Comparison of ENCODE assay signal across 9 cellular contexts in genomic region chr11:111913997-111914396, GRCh38. TPM values are rescaled to one million over a fixed set of nuclear protein-coding genes. Genes with fewer than 3 reads are reported as not detected.
A peak's percentile ranks its signal among the peaks of the same experiment; 100 is the strongest.
DNase-seq lines count a peak whose midpoint lies in the region; ATAC-seq and TF ChIP-seq lines count a peak whose summit lies in the region.
"Had no signal": no experiment of that assay in that cellular context is flagged by ENCODE, and none has a peak within 500 bp of the region (broad histone marks: within the 10 kb centered on the region; RNA-seq: fewer than 3 reads in every experiment).

No MANE protein-coding gene starts in this region.

- H3K4me3 ChIP-seq in esophagus muscularis mucosa: peak overlapping the region; percentile 65 to 81 (median 73)
- peak overlapping the region; percentile 51 for H3K4me3 ChIP-seq in upper lobe of right lung

- 32% methylated on average over 3 of the region's 4 CpGs for WGBS in esophagus muscularis mucosa

- TF ChIP-seq POLR2A in esophagus muscularis mucosa (IDR thresholded peaks at IDR 0.05; ENCODE audit: low read depth): peak; percentile 8

- H3K4me1 ChIP-seq in esophagus muscularis mucosa (peaks cover 14 to 48% (median 35%) of the 10 kb centered on the region in 4 donors), upper lobe of right lung (no peaks in the 10 kb centered on the region)

- no peak for TF ChIP-seq CTCF in esophagus muscularis mucosa (IDR thresholded peaks at IDR 0.05)
- no peak for TF ChIP-seq CTCF in upper lobe of right lung (IDR thresholded peaks at IDR 0.05)

- DNase-seq in NCI-H69 (lab: John Stamatoyannopoulos, UW) (peak; percentile 91), esophagus muscularis mucosa (ENCODE audit: extremely low spot score) (no peak), middle frontal gyrus (ENCODE audit: extremely low spot score, low spot score) (peak; percentile 63), upper lobe of right lung (no peak)
- DNase-seq in activated CD8-positive, alpha-beta memory T cell treated with anti-CD3 and anti-CD28 coated beads, Interleukin-2, amount 50 U/mL, for 4 hours: no peak

- intact Hi-C loops in esophagus muscularis mucosa (cut with DNase I): no loop called here
- intact Hi-C loops in upper lobe of right lung (cut with DNase I): no loop called here

- H3K27ac ChIP-seq in esophagus muscularis mucosa (replicated peaks in 1 of 4): peak overlapping the region; percentile 97 to 99 (median 98)
- H3K27ac ChIP-seq in upper lobe of right lung: peak overlapping the region; percentile 73

- ATAC-seq in upper lobe of right lung: no peak
- ATAC-seq in GM18502 (IDR thresholded peaks at IDR 0.05; ENCODE audit: poor library complexity, unreplicated experiment): no peak
- ATAC-seq in HG02610 (IDR thresholded peaks at IDR 0.05; ENCODE audit: unreplicated experiment): no peak
- no peak for ATAC-seq in GM21619 (IDR thresholded peaks at IDR 0.05; ENCODE audit: unreplicated experiment)

- H3K36me3 ChIP-seq in esophagus muscularis mucosa: peaks cover under 1 to 16% (median 6%) of the 10 kb centered on the region in 4 donors
- no peaks in the 10 kb centered on the region for H3K36me3 ChIP-seq in upper lobe of right lung

- TF ChIP-seq EP300 in esophagus muscularis mucosa (IDR thresholded peaks at IDR 0.05): no peak

- H3K9me3 ChIP-seq in esophagus muscularis mucosa (no peaks in the 10 kb centered on the region), upper lobe of right lung (no peaks in the 10 kb centered on the region)

- H3K27me3 ChIP-seq in esophagus muscularis mucosa: peaks cover 0 to 7% (median 0%) of the 10 kb centered on the region in 4 donors
- peaks cover 6% of the 10 kb centered on the region for H3K27me3 ChIP-seq in upper lobe of right lung

RNA-seq across cellular contexts. Expression of gene HSPB2, which starts 1.5 kb away (rescaled TPM):
- total RNA-seq in esophagus muscularis mucosa (1 to 10 TPM; 1.2 to 4.0 (median 2.4) TPM), upper lobe of right lung (9.2 TPM)
- total RNA-seq: glomerular endothelial cell had no signal

RNA-seq across cellular contexts. Expression of gene CRYAB, which starts 2.4 kb away (rescaled TPM):
- 100 to 1,000 TPM; 315 to 493 (median 382) TPM for total RNA-seq in esophagus muscularis mucosa
- total RNA-seq in upper lobe of right lung: 113 TPM

RNA-seq across cellular contexts. Expression of gene C11orf52, which starts 4.7 kb away (rescaled TPM):
- total RNA-seq in esophagus muscularis mucosa (1 to 10 TPM; 1.8 to 6.9 (median 2.9) TPM), upper lobe of right lung (9.8 TPM)

RNA-seq across cellular contexts. Expression of gene DIXDC1, which starts 23.1 kb away (rescaled TPM):
- total RNA-seq in esophagus muscularis mucosa (100 to 1,000 TPM; 101 to 168 (median 122) TPM), upper lobe of right lung (15.2 TPM)

RNA-seq across cellular contexts. Expression of gene CFAP68, which starts 34.7 kb away (rescaled TPM):
- total RNA-seq in esophagus muscularis mucosa (10 to 100 TPM in 3 of 4 donors, 1 to 10 TPM in 1; 8.7 to 21.7 (median 19.9) TPM), upper lobe of right lung (20.0 TPM)

Comparison
In these comparisons a context has a peak if more than half of its experiments do, and no peak if none do; other contexts are left out.
1. DNase-seq: peak in NCI-H69 (single experiment) and middle frontal gyrus (single experiment); none in esophagus muscularis mucosa (single experiment), upper lobe of right lung (single experiment) and activated CD8-positive, alpha-beta memory T cell treated with anti-CD3 and anti-CD28 coated beads, Interleukin-2, amount 50 U/mL, for 4 hours (single experiment).